Comparison of ENCODE assay signal across 8 cellular contexts in genomic region chr20:63657937-63658748, GRCh38. TPM values are rescaled to one million over a fixed set of nuclear protein-coding genes. Genes with fewer than 3 reads are reported as not detected.
DNase-seq lines count a peak whose midpoint lies in the region; ATAC-seq and TF ChIP-seq lines count a peak whose summit lies in the region.

Gene RTEL1, plus strand, starts transcription at chr20:63658312. Its CDS starts 1,091 bp downstream, at chr20:63659403.

- POLR2A ChIA-PET in CD8-positive, alpha-beta T cell (lab: Charles Lee), result interaction anchor here (0.7 to 2.0 kb wide), 12 partner anchors 17 to 236 kb away, joined by 3 to 23 read pairs (median 4); partner anchors contain the start of genes ARFRP1, GMEB2, HELZ2 and LIME1

- H3K9me3 Mint-ChIP-seq in CD8-positive, alpha-beta T cell, result no peaks in the 10 kb centered on the region

- H3K9me3 ChIP-seq in CD8-positive, alpha-beta T cell (ENCODE audit: low read length), result no peaks in the 10 kb centered on the region
- no peaks in the 10 kb centered on the region for H3K9me3 ChIP-seq in lung (ENCODE audit: control insufficient read depth in 2 of 2, insufficient read depth in 1 of 2, low read length in 1 of 2)

- H3K4me3 Mint-ChIP-seq in CD8-positive, alpha-beta T cell, result peak within 1 kb of the TSS; percentile 93

- no peaks in the 10 kb centered on the region for H3K27me3 ChIP-seq in CD8-positive, alpha-beta T cell (ENCODE audit: insufficient read depth, low read length)
- no peaks in the 10 kb centered on the region for H3K27me3 ChIP-seq in lung (ENCODE audit: control insufficient read depth, insufficient read depth)

- ATAC-seq in CD8-positive, alpha-beta T cell, result peak; percentile 83
- ATAC-seq in GM19463 (IDR thresholded peaks at IDR 0.05; ENCODE audit: unreplicated experiment) (peak; percentile 90), lung (ENCODE audit: insufficient read depth, low FRiP score) (peak; percentile 95)

- CTCF ChIA-PET in CD8-positive, alpha-beta T cell (lab: Charles Lee), result interaction anchor here (1.4 to 1.9 kb wide), 2 partner anchors 16 to 121 kb away, joined by 11 to 12 read pairs; partner anchors contain the start of gene PTK6

- H3K27ac ChIP-seq in CD8-positive, alpha-beta T cell (ENCODE audit: low read depth, low read length), result peak within 1 kb of the TSS; percentile 75
- peak within 1 kb of the TSS; percentile 86 to 90 for H3K27ac ChIP-seq in lung (ENCODE audit: low read depth in 1 of 2, low read length in 1 of 2)

- H3K27me3 Mint-ChIP-seq in CD8-positive, alpha-beta T cell (ENCODE audit: low read depth), result no peaks in the 10 kb centered on the region

- intact Hi-C loops in CD8-positive, alpha-beta T cell (cut with DNase I, micrococcal nuclease), result loop anchor here (1.0 to 5.0 kb wide), 15 partner anchors 15 to 405 kb away; partner anchors contain the start of genes ARFRP1 (in 2 of the 2), PRPF6 (in 2 of the 2), LIME1 (in 1 of the 2) and PPDPF (in 1 of the 2)

- no peaks in the 10 kb centered on the region for H3K36me3 ChIP-seq in CD8-positive, alpha-beta T cell (ENCODE audit: insufficient read depth, low read length)
- H3K36me3 ChIP-seq in lung (ENCODE audit: control insufficient read depth in 2 of 2, insufficient read depth in 2 of 2, low read length in 2 of 2), result peaks cover 0 to 24% of the 10 kb centered on the region in 2 donors

- H3K36me3 Mint-ChIP-seq in CD8-positive, alpha-beta T cell, result peaks cover 21% of the 10 kb centered on the region

- peak within 1 kb of the TSS; percentile 91 for H3K27ac Mint-ChIP-seq in CD8-positive, alpha-beta T cell

- DNase-seq in CD8-positive, alpha-beta T cell, result peak; percentile 81 to 97 (median 87)
- peak; percentile 100 for DNase-seq in HPDE6-E6E7 (ENCODE audit: extremely low spot score)
- DNase-seq in NK-92 (lab: John Stamatoyannopoulos, UW; ENCODE audit: unreplicated experiment), result peak; percentile 10
- DNase-seq in activated CD8-positive, alpha-beta memory T cell treated with anti-CD3 and anti-CD28 coated beads for 1 hour (ENCODE audit: extremely low read depth in 1 of 2, low read depth in 1 of 2), result peak; percentile 65 to 80
- DNase-seq in effector CD8-positive, alpha-beta T cell (lab: John Stamatoyannopoulos, UW), result peak; percentile 80
- DNase-seq in lung (ENCODE audit: low spot score), result peak; percentile 91
- peak; percentile 78 to 84 (median 79) for DNase-seq in stimulated activated CD4-positive, alpha-beta T cell treated with anti-CD3 and anti-CD28 coated beads, TNF-alpha, amount 100 ng/mL, for 4 hours (ENCODE audit: low read depth in 3 of 3)

- TF ChIP-seq CTCF in CD8-positive, alpha-beta T cell (IDR thresholded peaks at IDR 0.05), result no peak
- no peak for TF ChIP-seq CTCF in lung (IDR thresholded peaks at IDR 0.05; ENCODE audit: control extremely low read depth, extremely low read depth)

- peaks cover 36% of the 10 kb centered on the region for H3K4me1 Mint-ChIP-seq in CD8-positive, alpha-beta T cell (ENCODE audit: low read depth)

- H3K4me1 ChIP-seq in CD8-positive, alpha-beta T cell (ENCODE audit: insufficient read depth, low read length), result peaks cover 35% of the 10 kb centered on the region
- H3K4me1 ChIP-seq in lung (ENCODE audit: control insufficient read depth in 2 of 2, insufficient read depth in 2 of 2, low read length in 2 of 2), result peaks cover 5 to 14% of the 10 kb centered on the region in 2 donors

- 2 to 3% methylated on average over 73 of the region's 73 CpGs for WGBS in lung, 2 donors

- peak within 1 kb of the TSS; percentile 97 for H3K4me3 ChIP-seq in CD8-positive, alpha-beta T cell (ENCODE audit: low read depth, low read length)
- H3K4me3 ChIP-seq in lung, result peak within 1 kb of the TSS; percentile 73

RNA-seq across cellular contexts. Expression of gene RTEL1, which starts in this region (rescaled TPM):
- 10 to 100 TPM; 21.4 to 24.9 TPM for total RNA-seq in CD8-positive, alpha-beta T cell
- 10 to 100 TPM; 19.7 to 45.8 TPM for total RNA-seq in lung
- 10 to 100 TPM; 12.4 to 15.6 TPM for polyA plus RNA-seq in lung

Comparison
In these comparisons a context has a peak if more than half of its experiments do, and no peak if none do; other contexts are left out.
1. Peak in every context shown above with its lines: DNase-seq, ATAC-seq, H3K4me3 ChIP-seq and H3K27ac ChIP-seq.
2. DNase-seq: peak in every context shown above with its lines; median percentile 100 in HPDE6-E6E7; 91 in lung; 87 in CD8-positive, alpha-beta T cell; 80 in effector CD8-positive, alpha-beta T cell; 79 in stimulated activated CD4-positive, alpha-beta T cell treated with anti-CD3 and anti-CD28 coated beads, TNF-alpha, amount 100 ng/mL, for 4 hours; 72 in activated CD8-positive, alpha-beta memory T cell treated with anti-CD3 and anti-CD28 coated beads for 1 hour; 10 in NK-92.